ENCODE assay signal across 1 cellular context in genomic region chr6:33744895-33745546, GRCh38.
TF ChIP-seq lines count a peak whose summit lies in the region.

No MANE protein-coding gene starts in this region.

TF ChIP-seq in GM23338, 12 proteins besides CTCF, POLR2A, EP300 and RAD21 (continued from another document):
- no peak for TF ChIP-seq ZNF462 (CRISPR knock-in tag; IDR thresholded peaks at IDR 0.05)
- no peak for TF ChIP-seq JUNB (IDR thresholded peaks at IDR 0.05; ENCODE audit: unreplicated experiment)
- TF ChIP-seq ETS1 (IDR thresholded peaks at IDR 0.05): no peak
TF ChIP-seq in GM23338: peak in this region for 0.
